Comparison of ENCODE assay signal across 7 cellular contexts in genomic region chrX:13254076-13254785, GRCh38.
A peak's percentile ranks its signal among the peaks of the same experiment; 100 is the strongest.
DNase-seq lines count a peak whose midpoint lies in the region; ATAC-seq and TF ChIP-seq lines count a peak whose summit lies in the region.

No MANE protein-coding gene starts in this region.

- no peak for TF ChIP-seq EP300 in transverse colon (IDR thresholded peaks at IDR 0.05; ENCODE audit: low read depth)

- no peak for TF ChIP-seq POLR2A in transverse colon (IDR thresholded peaks at IDR 0.05)

- H3K9me3 ChIP-seq in transverse colon, result no peaks in the 10 kb centered on the region

- DNase-seq in MV-4-11 (lab: John Stamatoyannopoulos, UW) (peak; percentile 49), choroid plexus epithelial cell (ENCODE audit: low read depth) (peak; percentile 85), transverse colon (peak; percentile 41), DMS79 treated with DMSO at 0.1 percent for 48 hours (lab: John Stamatoyannopoulos, UW) (no peak), NCI-H1930 (lab: John Stamatoyannopoulos, UW) (no peak)

- H3K4me1 ChIP-seq in transverse colon, result no peaks in the 10 kb centered on the region

- no peaks in the 10 kb centered on the region for H3K27me3 ChIP-seq in transverse colon

- peak; percentile 57 for ATAC-seq in GM21576 (IDR thresholded peaks at IDR 0.05; ENCODE audit: unreplicated experiment)

- 60 to 80% methylated on average over 1 to 5 of the region's 5 CpGs for WGBS in transverse colon (ENCODE audit: low coverage in 1 of 2), 2 donors

- no peak overlapping the region for H3K27ac ChIP-seq in transverse colon

- in situ Hi-C loops in transverse colon (cut with MboI; ENCODE audit: low pct_ligation_motif_present in 1 of 4, low pct_unique_long_range_greater_than_20kb in 1 of 4, low sequenced_read_pairs in 3 of 4), result loop anchor here in 3 of 4 donors (25.0 kb wide), 2 partner anchors 233 to 267 kb away; partner anchors contain the start of gene TMSB4X (in 1 of the 3)

- intact Hi-C loops in transverse colon (cut with DNase I; ENCODE audit: low total_unique reads), result no loop called here

- peak; percentile 38; the same call in 1 of the 2 replicates for TF ChIP-seq CTCF in GM12875 (IDR thresholded peaks at IDR 0.05; ENCODE audit: borderline replicate concordance, insufficient read depth, low read depth, low read length)
- peak; percentile 34 for TF ChIP-seq CTCF in choroid plexus epithelial cell (conservative IDR thresholded peaks at IDR 0.05; ENCODE audit: low read depth, low read length)
- TF ChIP-seq CTCF in transverse colon (IDR thresholded peaks at IDR 0.05), result no peak

- H3K4me3 ChIP-seq in GM12875 (ENCODE audit: low read depth, low read length) (no peak overlapping the region), choroid plexus epithelial cell (ENCODE audit: low read depth, low read length) (no peak overlapping the region), transverse colon (no peak overlapping the region)

- H3K36me3 ChIP-seq in transverse colon, result no peaks in the 10 kb centered on the region

Comparison
In these comparisons a context has a peak if more than half of its experiments do, and no peak if none do; other contexts are left out.
1. CTCF ChIP-seq: peak in GM12875 (single experiment) and choroid plexus epithelial cell (single experiment); none in transverse colon (0 of 5).
2. DNase-seq: peak in MV-4-11 (single experiment), choroid plexus epithelial cell (single experiment) and transverse colon (single experiment); none in DMS79 treated with DMSO at 0.1 percent for 48 hours (single experiment) and NCI-H1930 (0 of 2).